Comparison of ENCODE assay signal across 9 cellular contexts in genomic region chr19:47315125-47315821, GRCh38. TPM values are rescaled to one million over a fixed set of nuclear protein-coding genes. Genes with fewer than 3 reads are reported as not detected.
DNase-seq lines count a peak whose midpoint lies in the region; ATAC-seq and TF ChIP-seq lines count a peak whose summit lies in the region.
"Had no signal": no experiment of that assay in that cellular context is flagged by ENCODE, and none has a peak within 500 bp of the region (broad histone marks: within the 10 kb centered on the region; RNA-seq: fewer than 3 reads in every experiment).

No MANE protein-coding gene starts in this region.

- no peak overlapping the region for H3K4me2 ChIP-seq in Karpas-422 (ENCODE audit: low read depth, low read length, poor library complexity, severe bottlenecking)

- no peak overlapping the region for H3K4me3 ChIP-seq in Karpas-422 (ENCODE audit: low read length)
- H3K4me3 ChIP-seq in adipocyte (ENCODE audit: low read length) = no peak overlapping the region
- no peak overlapping the region for H3K4me3 ChIP-seq in coronary artery
- H3K4me3 ChIP-seq: thyroid gland had no signal

- no peak overlapping the region for H2AFZ ChIP-seq in Karpas-422 (ENCODE audit: low read length)

- ATAC-seq in GM19324 (IDR thresholded peaks at IDR 0.05; ENCODE audit: low FRiP score, unreplicated experiment) (no peak), GM21515 (IDR thresholded peaks at IDR 0.05; ENCODE audit: unreplicated experiment) (no peak)

- no peaks in the 10 kb centered on the region for H3K9me2 ChIP-seq in Karpas-422 (replicated peaks; ENCODE audit: insufficient read depth, low read length)

- TF ChIP-seq CTCF in coronary artery (IDR thresholded peaks at IDR 0.05) = no peak

- H3K4me1 ChIP-seq in Karpas-422 (ENCODE audit: low read length) (peaks cover 5% of the 10 kb centered on the region), adipocyte (ENCODE audit: control insufficient read depth, insufficient read depth, low read length) (peaks cover 21% of the 10 kb centered on the region)
- H3K4me1 ChIP-seq: thyroid gland had no signal

- H3K27me3 ChIP-seq in Karpas-422 (ENCODE audit: low read length) (no peaks in the 10 kb centered on the region), adipocyte (replicated peaks; ENCODE audit: control insufficient read depth, insufficient read depth, low read length) (peaks cover 5% of the 10 kb centered on the region)
- H3K27me3 ChIP-seq: thyroid gland had no signal

- no peaks in the 10 kb centered on the region for H3K79me2 ChIP-seq in Karpas-422 (ENCODE audit: low read length)

- no peak overlapping the region for H3K27ac ChIP-seq in Karpas-422 (ENCODE audit: low read length)
- H3K27ac ChIP-seq in coronary artery = peak overlapping the region in 1 of 2 donors; percentile 64
- H3K27ac ChIP-seq: thyroid gland had no signal

- no peaks in the 10 kb centered on the region for H4K20me1 ChIP-seq in Karpas-422 (ENCODE audit: insufficient read depth, low read depth, low read length)

- DNase-seq in CD1c-positive myeloid dendritic cell (ENCODE audit: extremely low spot score) (peak; percentile 96), Karpas-422 (peak; percentile 66), adipocyte (ENCODE audit: low read depth) (peak; percentile 92), iPS-NIHi11 (ENCODE audit: low spot score) (peak; percentile 27), coronary artery (ENCODE audit: low spot score) (no peak)
- DNase-seq in stimulated activated CD4-positive, alpha-beta T cell treated with anti-CD3 and anti-CD28 coated beads, Interleukin-4, amount 100 ng/mL, for 1 hour = peak; percentile 32

- H3K9ac ChIP-seq in Karpas-422 (ENCODE audit: low read length) (no peak overlapping the region), adipocyte (ENCODE audit: low read length) (peak overlapping the region; percentile 51)

- H3K36me3 ChIP-seq in Karpas-422 (ENCODE audit: insufficient read depth, low read length) (no peaks in the 10 kb centered on the region), adipocyte (ENCODE audit: control insufficient read depth, insufficient read depth, low read length, severe bottlenecking) (no peaks in the 10 kb centered on the region)
- H3K36me3 ChIP-seq: thyroid gland had no signal

- H3K9me3 ChIP-seq in Karpas-422 (ENCODE audit: low read length) = no peaks in the 10 kb centered on the region
- H3K9me3 ChIP-seq in adipocyte (ENCODE audit: control insufficient read depth, low read length) = no peaks in the 10 kb centered on the region
- H3K9me3 ChIP-seq: thyroid gland had no signal

RNA-seq across cellular contexts. Expression of gene C5AR1, which starts 5.6 kb away (rescaled TPM):
- total RNA-seq in Karpas-422 (2014; rRNA removed; shearing (Covaris generic); ENCODE audit: low replicate concordance) = 0.11 and 0.41 TPM in 2 replicates

RNA-seq across cellular contexts. Expression of gene C5AR2, which starts 16.7 kb away (rescaled TPM):
- total RNA-seq in Karpas-422 (2014; rRNA removed; shearing (Covaris generic); ENCODE audit: low replicate concordance) = 1.1 TPM in 1 of 2 replicates, not detected in the other

RNA-seq across cellular contexts. Expression of gene DHX34, which starts 33.8 kb away (rescaled TPM):
- 17.4 and 41.5 TPM in 2 replicates for total RNA-seq in Karpas-422 (2014; rRNA removed; shearing (Covaris generic); ENCODE audit: low replicate concordance)

RNA-seq across cellular contexts. Expression of gene INAFM1, which starts 40.6 kb away (rescaled TPM):
- total RNA-seq in Karpas-422 (2014; rRNA removed; shearing (Covaris generic); ENCODE audit: low replicate concordance) = 4.6 and 8.4 TPM in 2 replicates

RNA-seq across cellular contexts. Expression of gene CCDC9, which starts 58.9 kb away (rescaled TPM):
- 2.2 and 7.1 TPM in 2 replicates for total RNA-seq in Karpas-422 (2014; rRNA removed; shearing (Covaris generic); ENCODE audit: low replicate concordance)
